25 cellular contexts compared by ENCODE assay signal in genomic region chr11:12003815-12004214, GRCh38. TPM values are rescaled to one million over a fixed set of nuclear protein-coding genes. Genes with fewer than 3 reads are reported as not detected.
"Had no signal": no experiment of that assay in that cellular context is flagged by ENCODE, and none has a peak within 500 bp of the region (broad histone marks: within the 10 kb centered on the region; RNA-seq: fewer than 3 reads in every experiment).

No MANE protein-coding gene starts in this region.

- H3K36me3 ChIP-seq: breast epithelium had no signal

- H3K9me3 Mint-ChIP-seq: activated CD4-positive, alpha-beta T cell treated with anti-CD3 and anti-CD28 coated beads, Interleukin-2, amount 10 ng/mL, durations not matched to agents 24 days and 14 days; activated CD8-positive, alpha-beta T cell treated with anti-CD3 and anti-CD28 coated beads for 36 hours; activated naive CD4-positive, alpha-beta T cell treated with anti-CD3 and anti-CD28 coated beads, Interleukin-2, amount 50 U/mL, for 24 hours; activated naive CD8-positive, alpha-beta T cell treated with anti-CD3 and anti-CD28 coated beads, Interleukin-2, amount 10 ng/mL, durations not matched to agents 7 days and 5 days; activated T-cell treated with anti-CD3 and anti-CD28 coated beads, Interleukin-2, amount 50 U/mL, for 72 hours; activated T-helper 2 cell treated with anti-CD3 and anti-CD28 coated beads, Interferon-gamma antibody, Interleukin-2, Interleukin-4, amounts not matched to agents 10 μg/mL and 5 μg/mL and 100 μg/mL, durations not matched to agents 14 hours and 24 hours and 36 hours; T-helper 1 cell treated with Interleukin-12 subunit alpha and Interleukin-12 subunit beta and Interleukin-4 antibody, amounts not matched to agents 30 μg/mL and 1 μg/mL, for 36 hours; T-helper 2 cell treated with Interferon-gamma antibody and Interleukin-4, amounts not matched to agents 5 μg/mL and 100 μg/mL, for 36 hours had no signal

- H3K9me3 ChIP-seq: body of pancreas, breast epithelium had no signal

- ATAC-seq: activated CD8-positive, alpha-beta T cell treated with anti-CD3 and anti-CD28 coated beads for 36 hours; activated T-cell treated with anti-CD3 and anti-CD28 coated beads, Interleukin-2, amount 50 U/mL, for 72 hours; body of pancreas; Panc1 had no signal

- H3K36me3 Mint-ChIP-seq: activated naive CD4-positive, alpha-beta T cell treated with anti-CD3 and anti-CD28 coated beads, Interleukin-2, amount 50 U/mL, for 24 hours; activated naive CD8-positive, alpha-beta T cell treated with anti-CD3 and anti-CD28 coated beads, Interleukin-2, amount 10 ng/mL, durations not matched to agents 7 days and 5 days had no signal

- DNase-seq: activated CD4-positive, alpha-beta T cell treated with anti-CD3 and anti-CD28 coated beads, Interleukin-2, amount 10 ng/mL, durations not matched to agents 24 days and 14 days; activated CD4-positive, alpha-beta T cell treated with anti-CD3 and anti-CD28 coated beads, Interleukin-2, amount 50 U/mL, for 4 hours; activated CD8-positive, alpha-beta T cell treated with anti-CD3 and anti-CD28 coated beads for 36 hours; activated gamma-delta T cell; activated naive CD4-positive, alpha-beta T cell treated with Interleukin-2 at 50 U/mL for 16 hours; activated naive CD8-positive, alpha-beta T cell treated with anti-CD3 and anti-CD28 coated beads, Interleukin-2, amount 10 ng/mL, durations not matched to agents 7 days and 5 days; activated T-cell treated with anti-CD3 and anti-CD28 coated beads, Interleukin-2, amount 50 U/mL, for 1 hour; activated T-cell treated with anti-CD3 and anti-CD28 coated beads, Interleukin-2, amount 50 U/mL, for 72 hours; amygdala; body of pancreas; KG1; MM.1S; NCI-H1092; NCI-H1436 treated with DMSO at 0.1 percent for 48 hours; NCI-H1694 treated with DMSO at 0.1 percent for 48 hours; NCI-H2029; NCI-H345; NCI-H524 treated with DMSO at 0.1 percent for 48 hours; SIG-M5 had no signal

- H3K27ac Mint-ChIP-seq: activated CD4-positive, alpha-beta T cell treated with anti-CD3 and anti-CD28 coated beads, Interleukin-2, amount 10 ng/mL, durations not matched to agents 24 days and 14 days; activated CD8-positive, alpha-beta T cell treated with anti-CD3 and anti-CD28 coated beads for 36 hours; activated naive CD4-positive, alpha-beta T cell treated with anti-CD3 and anti-CD28 coated beads, Interleukin-2, amount 50 U/mL, for 24 hours; activated naive CD8-positive, alpha-beta T cell treated with anti-CD3 and anti-CD28 coated beads, Interleukin-2, amount 10 ng/mL, durations not matched to agents 7 days and 5 days; activated T-cell treated with anti-CD3 and anti-CD28 coated beads, Interleukin-2, amount 50 U/mL, for 72 hours; activated T-helper 2 cell treated with anti-CD3 and anti-CD28 coated beads, Interferon-gamma antibody, Interleukin-2, Interleukin-4, amounts not matched to agents 10 μg/mL and 5 μg/mL and 100 μg/mL, durations not matched to agents 14 hours and 24 hours and 36 hours; T-helper 1 cell treated with Interleukin-12 subunit alpha and Interleukin-12 subunit beta and Interleukin-4 antibody, amounts not matched to agents 30 μg/mL and 1 μg/mL, for 36 hours; T-helper 2 cell treated with Interferon-gamma antibody and Interleukin-4, amounts not matched to agents 5 μg/mL and 100 μg/mL, for 36 hours had no signal

- H3K4me3 Mint-ChIP-seq: activated CD4-positive, alpha-beta T cell treated with anti-CD3 and anti-CD28 coated beads, Interleukin-2, amount 10 ng/mL, durations not matched to agents 24 days and 14 days; activated CD8-positive, alpha-beta T cell treated with anti-CD3 and anti-CD28 coated beads for 36 hours; activated naive CD4-positive, alpha-beta T cell treated with anti-CD3 and anti-CD28 coated beads, Interleukin-2, amount 50 U/mL, for 24 hours; activated naive CD8-positive, alpha-beta T cell treated with anti-CD3 and anti-CD28 coated beads, Interleukin-2, amount 10 ng/mL, durations not matched to agents 7 days and 5 days; activated T-cell treated with anti-CD3 and anti-CD28 coated beads, Interleukin-2, amount 50 U/mL, for 72 hours; T-helper 1 cell treated with Interleukin-12 subunit alpha and Interleukin-12 subunit beta and Interleukin-4 antibody, amounts not matched to agents 30 μg/mL and 1 μg/mL, for 36 hours; T-helper 2 cell treated with Interferon-gamma antibody and Interleukin-4, amounts not matched to agents 5 μg/mL and 100 μg/mL, for 36 hours had no signal

- H3K4me3 ChIP-seq: body of pancreas, breast epithelium had no signal

- H3K27ac ChIP-seq: body of pancreas, breast epithelium had no signal

- H3K4me1 ChIP-seq: breast epithelium had no signal

RNA-seq across cellular contexts. Expression of gene DKK3, which starts 4.6 kb away (rescaled TPM):
- total RNA-seq: activated CD4-positive, alpha-beta T cell treated with anti-CD3 and anti-CD28 coated beads, Interleukin-2, amount 10 ng/mL, durations not matched to agents 24 days and 14 days; activated CD8-positive, alpha-beta T cell treated with anti-CD3 and anti-CD28 coated beads for 36 hours; activated T-helper 2 cell treated with anti-CD3 and anti-CD28 coated beads, Interferon-gamma antibody, Interleukin-2, Interleukin-4, amounts not matched to agents 10 μg/mL and 5 μg/mL and 100 μg/mL, durations not matched to agents 14 hours and 24 hours and 36 hours had no signal
